ENCODE assay signal across 29 cellular contexts in the genomic region with DNA sequence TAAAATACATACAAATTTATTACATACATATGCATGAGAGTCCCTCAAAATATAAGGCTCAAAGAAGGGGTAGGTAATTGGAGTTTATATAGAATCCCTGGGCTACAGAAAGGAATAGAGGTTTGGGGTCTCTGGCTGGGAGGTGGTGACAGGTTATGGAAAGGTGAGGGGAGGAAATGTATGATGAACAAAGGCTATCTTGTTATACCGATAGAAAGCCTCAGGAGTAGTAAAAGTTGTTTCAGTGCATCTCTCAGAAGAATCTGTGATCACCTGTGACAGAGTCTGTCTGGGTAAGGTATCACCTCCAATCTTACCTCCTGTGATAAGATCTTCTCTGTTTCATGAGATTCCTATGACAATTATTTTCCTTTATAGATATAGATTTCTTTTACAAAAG.
DNase-seq lines count a peak whose midpoint lies in the region; FAIRE-seq and TF ChIP-seq lines count a peak whose summit lies in the region.
"Had no signal": no experiment of that assay in that cellular context is flagged by ENCODE, and none has a peak within 500 bp of the region (broad histone marks: within the 10 kb centered on the region; RNA-seq: fewer than 3 reads in every experiment).

No MANE protein-coding gene starts in this region.

- no peak overlapping the region for H3K9ac ChIP-seq in kidney (ENCODE audit: low read length in 2 of 2)
- H3K9ac ChIP-seq: BLaER1; BLaER1 treated with 17β-estradiol and CSF1 and Interleukin-3, amounts not matched to agents 10 nM and 100 nM had no signal

- DNase-seq in kidney = no peak
- DNase-seq: 8988T; ACHN; AML-193; BE2C; C1 segment of cervical spinal cord; Caco-2; Calu3; CD4-positive, alpha-beta memory T cell; CD4-positive, alpha-beta T cell; CD4-positive, CD25-positive, alpha-beta regulatory T cell; CD8-positive, alpha-beta memory T cell; CD8-positive, alpha-beta T cell; COR-L47; DMS 273 treated with DMSO at 0.1 percent for 48 hours; DMS153; DMS53; DMS79; DMS79 treated with DMSO at 0.1 percent for 48 hours; DND-41; EL had no signal

- POLR2A ChIA-PET in HEK293 (lab: Yijun Ruan, JAX) = no interaction called here

- H3K4me1 ChIP-seq in HEK293 (ENCODE audit: control insufficient read depth, insufficient read depth, low read length) (no peaks in the 10 kb centered on the region), kidney (ENCODE audit: control insufficient read depth in 1 of 2, insufficient read depth in 1 of 2, low read depth in 1 of 2, low read length in 2 of 2) (no peaks in the 10 kb centered on the region)
- H3K4me1 ChIP-seq: A549; BE2C; BLaER1; BLaER1 treated with 17β-estradiol and CSF1 and Interleukin-3, amounts not matched to agents 10 nM and 100 nM; Caco-2 had no signal

- H3K27ac ChIP-seq in HEK293 (ENCODE audit: extremely low read depth, low read depth, low read length) = no peak overlapping the region
- no peak overlapping the region for H3K27ac ChIP-seq in kidney (ENCODE audit: low read depth in 2 of 2, low read length in 2 of 2)
- H3K27ac ChIP-seq: 22Rv1; A549; BLaER1; BLaER1 treated with 17β-estradiol and CSF1 and Interleukin-3, amounts not matched to agents 10 nM and 100 nM; C4-2B had no signal

- no peak for FAIRE-seq in kidney (lab: Jason Lieb, UNC)
- FAIRE-seq: A204.1, A549, D721Med had no signal

- TF ChIP-seq CTCF in HEK293 (tag by site-specific recombination; IDR thresholded peaks at IDR 0.05) = no peak
- TF ChIP-seq CTCF in kidney (IDR thresholded peaks at IDR 0.05; ENCODE audit: borderline replicate concordance, extremely low read depth, insufficient read depth) = no peak

- intact Hi-C loops in kidney (cut with DNase I) = no loop called here

- H3K4me3 ChIP-seq in HEK293 (ENCODE audit: low read depth, low read length) (no peak overlapping the region), kidney (ENCODE audit: low read length in 2 of 2) (no peak overlapping the region)
- H3K4me3 ChIP-seq: A549; BLaER1; BLaER1 treated with 17β-estradiol and CSF1 and Interleukin-3, amounts not matched to agents 10 nM and 100 nM had no signal

- CTCF ChIA-PET in HEK293 (lab: Yijun Ruan, JAX) = interaction anchor here (1.0 kb wide), 1 partner anchor 109 kb away, joined by 3 read pairs; no protein-coding TSS in a partner anchor

- H3K9me3 ChIP-seq in HEK293 (ENCODE audit: control insufficient read depth, insufficient read depth, low read depth, low read length) (no peaks in the 10 kb centered on the region), kidney (ENCODE audit: control insufficient read depth in 1 of 2, low read length in 2 of 2) (no peaks in the 10 kb centered on the region)
- H3K9me3 ChIP-seq: A549, BE2C, BLaER1, Caco-2 had no signal

- H3K36me3 ChIP-seq in HEK293 (ENCODE audit: control insufficient read depth in 2 of 2, insufficient read depth in 1 of 2, low read length in 2 of 2) (no peaks in the 10 kb centered on the region), kidney (ENCODE audit: control insufficient read depth in 1 of 2, insufficient read depth in 2 of 2, low read length in 2 of 2) (no peaks in the 10 kb centered on the region)
- H3K36me3 ChIP-seq: BE2C; BLaER1; BLaER1 treated with 17β-estradiol and CSF1 and Interleukin-3, amounts not matched to agents 10 nM and 100 nM had no signal

TF ChIP-seq in HEK293, 187 proteins besides CTCF, POLR2A, EP300 and RAD21:
- TF ChIP-seq SETDB1 (IDR thresholded peaks at IDR 0.05; ENCODE audit: insufficient read length, low read length) = peak; percentile 32
- peak; percentile 95 for TF ChIP-seq ZNF530 (tag by site-specific recombination; IDR thresholded peaks at IDR 0.05; ENCODE audit: low read depth)
- no peak for TF ChIP-seq YY2 (tag by site-specific recombination; IDR thresholded peaks at IDR 0.05)
